Comparison of ENCODE assay signal across 8 cellular contexts in genomic region chr13:39676315-39676876, GRCh38. TPM values are rescaled to one million over a fixed set of nuclear protein-coding genes. Genes with fewer than 3 reads are reported as not detected.
A peak's percentile ranks its signal among the peaks of the same experiment; 100 is the strongest.
DNase-seq lines count a peak whose midpoint lies in the region; ATAC-seq and TF ChIP-seq lines count a peak whose summit lies in the region.

No MANE protein-coding gene starts in this region.

- H3K36me3 ChIP-seq in SK-N-SH (replicated peaks in 1 of 2; ENCODE audit: control insufficient read depth in 1 of 2, insufficient read depth in 2 of 2, low read length in 1 of 2), result peaks cover 43 to 48% of the 10 kb centered on the region in 2 experiments

- CTCF ChIA-PET in SK-N-SH (lab: Yijun Ruan, JAX), result interaction anchor here (1.0 to 2.2 kb wide), 11 partner anchors 14 to 1007 kb away, joined by 3 to 11 read pairs (median 3); no protein-coding TSS in a partner anchor

- POLR2A ChIA-PET in SK-N-SH (lab: Yijun Ruan, JAX), result no interaction called here

- H3K27ac ChIP-seq in SK-N-SH (ENCODE audit: low read depth in 2 of 2, low read length in 1 of 2), result no peak overlapping the region

- H3K4me1 ChIP-seq in SK-N-SH (ENCODE audit: control insufficient read depth in 1 of 2, insufficient read depth in 2 of 2, low read depth in 1 of 2, low read length in 1 of 2), result no peaks in the 10 kb centered on the region; a peak in 1 of 4 replicates

- H3K4me3 ChIP-seq in SK-N-SH (ENCODE audit: low read depth in 2 of 2, low read length in 1 of 2), result no peak overlapping the region
- H3K4me3 ChIP-seq in fibroblast of mammary gland (ENCODE audit: control insufficient read depth, low read depth, low read length), result no peak overlapping the region

- H3K4me2 ChIP-seq in SK-N-SH, result no peak overlapping the region

- no peak for TF ChIP-seq EP300 in SK-N-SH (IDR thresholded peaks at IDR 0.05; ENCODE audit: borderline replicate concordance in 1 of 2, low read depth in 1 of 2, low read length in 1 of 2)

- H3K79me2 ChIP-seq in SK-N-SH (ENCODE audit: insufficient read depth), result no peaks in the 10 kb centered on the region

- TF ChIP-seq RAD21 in SK-N-SH (IDR thresholded peaks at IDR 0.05; ENCODE audit: low read length), result peak; percentile 64

- TF ChIP-seq CTCF in LNCAP (IDR thresholded peaks at IDR 0.05) (peak; percentile 42), SK-N-SH (IDR thresholded peaks at IDR 0.05) (peak; percentile 66), fibroblast of mammary gland (conservative IDR thresholded peaks at IDR 0.05; ENCODE audit: control insufficient read depth, insufficient read depth, low read depth, low read length) (peak; percentile 46)

- H3F3A ChIP-seq in SK-N-SH (replicated peaks; ENCODE audit: insufficient read depth), result peaks cover 2% of the 10 kb centered on the region

- H3K9me2 ChIP-seq in SK-N-SH, result no peaks in the 10 kb centered on the region

- H3K9me3 ChIP-seq in SK-N-SH, result no peaks in the 10 kb centered on the region

- no peaks in the 10 kb centered on the region for H4K20me1 ChIP-seq in SK-N-SH (ENCODE audit: insufficient read depth)

- 91% methylated on average over 1 of the region's 1 CpG for WGBS in SK-N-SH (ENCODE audit: low lambda C conversion rate)

- ATAC-seq in HG03025 (IDR thresholded peaks at IDR 0.05; ENCODE audit: low FRiP score, unreplicated experiment), result no peak

- no peaks in the 10 kb centered on the region for H3K27me3 ChIP-seq in SK-N-SH (ENCODE audit: insufficient read depth)

- DNase-seq in SIG-M5 treated with dmso at 0.1 percent for 504 hours (lab: John Stamatoyannopoulos, UW; ENCODE audit: unreplicated experiment), result peak; percentile 30
- DNase-seq in SIG-M5 (lab: John Stamatoyannopoulos, UW), result no peak
- peak; percentile 19 for DNase-seq in SK-N-SH
- DNase-seq in fibroblast of mammary gland (ENCODE audit: low read depth), result peak; percentile 68
- peak; percentile 7 for DNase-seq in pulmonary artery endothelial cell (ENCODE audit: low read depth, low spot score)
- DNase-seq in kidney glomerular epithelial cell (lab: John Stamatoyannopoulos, UW), result no peak

- no peak overlapping the region for H3K9ac ChIP-seq in SK-N-SH

- no peak overlapping the region for H2AFZ ChIP-seq in SK-N-SH (ENCODE audit: low read depth)

TF ChIP-seq in SK-N-SH, 30 proteins besides CTCF, POLR2A, EP300 and RAD21:
- no peak for TF ChIP-seq TAF1 (IDR thresholded peaks at IDR 0.05; ENCODE audit: borderline replicate concordance, low read depth, low read length)
- peak; percentile 33 for TF ChIP-seq SMC3 (IDR thresholded peaks at IDR 0.05; ENCODE audit: low read depth, low read length)

RNA-seq across cellular contexts. Expression of gene COG6, which starts 20.9 kb away (rescaled TPM):
- 13.1 and 16.9 TPM in 2 replicates for polyA plus RNA-seq in SK-N-SH (2012; rRNA removed)
- 14.8 and 15.9 TPM in 2 replicates for polyA plus RNA-seq in SK-N-SH (2012; cell fraction: cytosol; rRNA removed)
- polyA plus RNA-seq in SK-N-SH (2012; cell fraction: nucleus; rRNA removed), result 7.9 and 16.7 TPM in 2 replicates
- 17.5 and 19.0 TPM in 2 replicates for total RNA-seq in pulmonary artery endothelial cell

Comparison
In these comparisons a context has a peak if more than half of its experiments do, and no peak if none do; other contexts are left out.
1. DNase-seq: peak in SIG-M5 treated with dmso at 0.1 percent for 504 hours (single experiment), SK-N-SH (single experiment), fibroblast of mammary gland (single experiment) and pulmonary artery endothelial cell (single experiment); none in SIG-M5 (single experiment) and kidney glomerular epithelial cell (single experiment).
2. Peak in every context shown above with its lines, with median percentiles within 50 percentile points of each other: CTCF ChIP-seq.